ENCODE assay signal across 1 cellular context in the genomic region with DNA sequence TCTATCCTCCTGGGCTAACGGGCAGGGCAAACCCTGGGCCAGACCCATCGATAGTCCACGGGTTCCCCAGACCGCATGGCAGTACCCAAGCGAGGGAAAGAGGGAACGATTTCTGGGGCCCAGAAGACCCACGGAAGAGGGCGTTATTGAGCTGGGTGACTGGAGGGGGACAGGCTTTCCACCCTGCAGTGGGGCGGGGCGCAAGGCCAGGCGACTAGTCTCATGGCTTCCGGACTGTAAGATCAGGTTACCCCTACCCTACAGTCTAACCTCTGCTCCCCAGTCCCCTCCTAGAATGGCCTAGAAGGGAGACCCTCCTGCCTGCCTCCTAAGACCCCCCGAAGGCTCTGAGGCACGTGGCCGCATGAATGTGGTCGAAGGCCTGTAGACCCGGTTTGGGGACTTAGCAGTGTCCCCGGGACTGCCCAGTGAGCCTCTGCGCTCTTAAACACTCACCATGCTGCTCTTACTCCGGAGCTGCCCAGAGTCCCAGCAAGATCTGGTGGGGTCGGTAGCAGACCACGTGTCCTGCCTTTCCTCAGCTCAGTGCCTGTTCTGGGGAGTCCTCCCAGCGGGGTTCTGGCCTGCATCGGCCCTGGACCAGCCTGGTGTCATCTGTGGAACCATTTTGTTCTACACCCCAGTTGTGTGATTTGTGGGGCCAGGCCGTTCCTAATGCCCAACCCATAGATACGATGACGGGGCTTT.
TF ChIP-seq lines count a peak whose summit lies in the region.

No MANE protein-coding gene starts in this region.

TF ChIP-seq in K562, 482 proteins besides CTCF, POLR2A, EP300 and RAD21 (continued from another document):
- TF ChIP-seq, protein P1, sequence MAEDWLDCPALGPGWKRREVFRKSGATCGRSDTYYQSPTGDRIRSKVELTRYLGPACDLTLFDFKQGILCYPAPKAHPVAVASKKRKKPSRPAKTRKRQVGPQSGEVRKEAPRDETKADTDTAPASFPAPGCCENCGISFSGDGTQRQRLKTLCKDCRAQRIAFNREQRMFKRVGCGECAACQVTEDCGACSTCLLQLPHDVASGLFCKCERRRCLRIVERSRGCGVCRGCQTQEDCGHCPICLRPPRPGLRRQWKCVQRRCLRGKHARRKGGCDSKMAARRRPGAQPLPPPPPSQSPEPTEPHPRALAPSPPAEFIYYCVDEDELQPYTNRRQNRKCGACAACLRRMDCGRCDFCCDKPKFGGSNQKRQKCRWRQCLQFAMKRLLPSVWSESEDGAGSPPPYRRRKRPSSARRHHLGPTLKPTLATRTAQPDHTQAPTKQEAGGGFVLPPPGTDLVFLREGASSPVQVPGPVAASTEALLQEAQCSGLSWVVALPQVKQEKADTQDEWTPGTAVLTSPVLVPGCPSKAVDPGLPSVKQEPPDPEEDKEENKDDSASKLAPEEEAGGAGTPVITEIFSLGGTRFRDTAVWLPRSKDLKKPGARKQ (CRISPR knock-in tag; IDR thresholded peaks at IDR 0.05), result no peak
- TF ChIP-seq BACH1 (tag; IDR thresholded peaks at IDR 0.05) (peak; percentile 51; the same call in 1 of the 2 replicates), BCOR (IDR thresholded peaks at IDR 0.05) (no peak), ZNF76 (CRISPR knock-in tag; IDR thresholded peaks at IDR 0.05; ENCODE audit: borderline replicate concordance) (0 out of 2 replicates have a peak, but pooled peaks have one; percentile 53)
- TF ChIP-seq, protein P2, sequence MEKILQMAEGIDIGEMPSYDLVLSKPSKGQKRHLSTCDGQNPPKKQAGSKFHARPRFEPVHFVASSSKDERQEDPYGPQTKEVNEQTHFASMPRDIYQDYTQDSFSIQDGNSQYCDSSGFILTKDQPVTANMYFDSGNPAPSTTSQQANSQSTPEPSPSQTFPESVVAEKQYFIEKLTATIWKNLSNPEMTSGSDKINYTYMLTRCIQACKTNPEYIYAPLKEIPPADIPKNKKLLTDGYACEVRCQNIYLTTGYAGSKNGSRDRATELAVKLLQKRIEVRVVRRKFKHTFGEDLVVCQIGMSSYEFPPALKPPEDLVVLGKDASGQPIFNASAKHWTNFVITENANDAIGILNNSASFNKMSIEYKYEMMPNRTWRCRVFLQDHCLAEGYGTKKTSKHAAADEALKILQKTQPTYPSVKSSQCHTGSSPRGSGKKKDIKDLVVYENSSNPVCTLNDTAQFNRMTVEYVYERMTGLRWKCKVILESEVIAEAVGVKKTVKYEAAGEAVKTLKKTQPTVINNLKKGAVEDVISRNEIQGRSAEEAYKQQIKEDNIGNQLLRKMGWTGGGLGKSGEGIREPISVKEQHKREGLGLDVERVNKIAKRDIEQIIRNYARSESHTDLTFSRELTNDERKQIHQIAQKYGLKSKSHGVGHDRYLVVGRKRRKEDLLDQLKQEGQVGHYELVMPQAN (IDR thresholded peaks at IDR 0.05; ENCODE audit: borderline replicate concordance), result no peak
